Comparison of ENCODE assay signal across 8 cellular contexts in genomic region chr1:53196485-53197271, GRCh38. TPM values are rescaled to one million over a fixed set of nuclear protein-coding genes. Genes with fewer than 3 reads are reported as not detected.
DNase-seq lines count a peak whose midpoint lies in the region; ATAC-seq, FAIRE-seq and TF ChIP-seq lines count a peak whose summit lies in the region.

CPT2 (plus strand) TSS chr1:53196824; CDS start chr1:53196944, 120 bp downstream.

- no peak for TF ChIP-seq EP300 in sigmoid colon (IDR thresholded peaks at IDR 0.05)

- TF ChIP-seq POLR2A in sigmoid colon (IDR thresholded peaks at IDR 0.05), result peak; percentile 89 to 96

- no peaks in the 10 kb centered on the region for H3K9me3 Mint-ChIP-seq in brain

- H3K4me3 ChIP-seq in sigmoid colon, result peak within 1 kb of the TSS; percentile 89 to 100 (median 93)

- H3K27me3 Mint-ChIP-seq in brain, result peaks cover 12% of the 10 kb centered on the region

- no peaks in the 10 kb centered on the region for H3K9me3 ChIP-seq in sigmoid colon

- peaks cover 7% of the 10 kb centered on the region for H3K36me3 Mint-ChIP-seq in brain

- ATAC-seq in GM18861 (IDR thresholded peaks at IDR 0.05; ENCODE audit: unreplicated experiment), result peak; percentile 90
- ATAC-seq in HG03095 (IDR thresholded peaks at IDR 0.05; ENCODE audit: unreplicated experiment), result peak; percentile 99

- intact Hi-C loops in sigmoid colon (cut with DNase I), result loop anchor here (1.0 to 10.0 kb wide), 2 partner anchors 24 to 492 kb away; partner anchors contain the start of gene CZIB

- peak within 1 kb of the TSS; percentile 99 to 100 (median 100) for H3K27ac ChIP-seq in sigmoid colon

- FAIRE-seq in A204.1 (lab: Jason Lieb, UNC), result peak; percentile 71

- H3K4me1 ChIP-seq in sigmoid colon, result peaks cover 0 to 38% (median 31%) of the 10 kb centered on the region in 4 donors

- 0% methylated on average over 57 of the region's 57 CpGs for WGBS in sigmoid colon, 2 donors

- peak within 1 kb of the TSS; percentile 91 to 99 (median 97) for H3K4me3 Mint-ChIP-seq in brain

- DNase-seq in NCI-H2171 (lab: John Stamatoyannopoulos, UW) (peak; percentile 95), UCSD-AML1 (lab: John Stamatoyannopoulos, UW; ENCODE audit: unreplicated experiment) (peak; percentile 96), iPS DF 4.7 (ENCODE audit: extremely low read depth, low spot score) (peak; percentile 64), sigmoid colon (peak; percentile 98)

- H3K27me3 ChIP-seq in sigmoid colon, result no peaks in the 10 kb centered on the region

- peak within 1 kb of the TSS; percentile 91 to 98 (median 97) for H3K27ac Mint-ChIP-seq in brain

- H3K4me1 Mint-ChIP-seq in brain, result peaks cover 24% of the 10 kb centered on the region

- TF ChIP-seq CTCF in brain (conservative IDR thresholded peaks at IDR 0.05), result no peak
- no peak for TF ChIP-seq CTCF in sigmoid colon (IDR thresholded peaks at IDR 0.05)

- H3K36me3 ChIP-seq in sigmoid colon, result peaks cover 0 to 7% (median 3%) of the 10 kb centered on the region in 4 donors

RNA-seq across cellular contexts. Expression of gene CPT2, which starts in this region (rescaled TPM):
- polyA plus RNA-seq in brain (ENCODE audit: insufficient read depth, low read depth, low replicate concordance), result 21.5 TPM
- 10 to 100 TPM in 3 of 4 donors, 1 to 10 TPM in 1; 8.0 to 14.1 (median 11.5) TPM for total RNA-seq in sigmoid colon
- polyA plus RNA-seq in sigmoid colon, result 10 to 100 TPM; 33.0 to 78.8 (median 52.9) TPM

Comparison
In these comparisons a context has a peak if more than half of its experiments do, and no peak if none do; other contexts are left out.
1. Peak in every context shown above with its lines: DNase-seq, ATAC-seq, H3K4me3 ChIP-seq and H3K27ac ChIP-seq.